18 cellular contexts compared by ENCODE assay signal in genomic region chr3:162217603-162218002, GRCh38.
A peak's percentile ranks its signal among the peaks of the same experiment; 100 is the strongest.
DNase-seq lines count a peak whose midpoint lies in the region; ATAC-seq and TF ChIP-seq lines count a peak whose summit lies in the region.
"Had no signal": no experiment of that assay in that cellular context is flagged by ENCODE, and none has a peak within 500 bp of the region (broad histone marks: within the 10 kb centered on the region; RNA-seq: fewer than 3 reads in every experiment).

No MANE protein-coding gene starts in this region.

- TF ChIP-seq POLR2A in gastrocnemius medialis (IDR thresholded peaks at IDR 0.05), result no peak
- TF ChIP-seq POLR2A in vagina (IDR thresholded peaks at IDR 0.05), result no peak

- H3K27ac Mint-ChIP-seq in activated CD4-positive, alpha-beta T cell treated with anti-CD3 and anti-CD28 coated beads, Interleukin-2, amount 10 ng/mL, durations not matched to agents 24 days and 14 days, result no peak overlapping the region
- H3K27ac Mint-ChIP-seq: activated CD4-positive, alpha-beta T cell treated with anti-CD3 and anti-CD28 coated beads, Interleukin-2, amount 10 ng/mL, durations not matched to agents 7 days and 5 days had no signal

- H3K9ac ChIP-seq in SK-N-MC (ENCODE audit: insufficient read length), result peak overlapping the region; percentile 42
- H3K9ac ChIP-seq: BLaER1 treated with 17β-estradiol and CSF1 and Interleukin-3, amounts not matched to agents 10 nM and 100 nM had no signal

- intact Hi-C loops in left ventricle myocardium inferior (cut with micrococcal nuclease), result no loop called here
- intact Hi-C loops in gastrocnemius medialis (cut with DNase I; ENCODE audit: low total_unique reads), result no loop called here
- intact Hi-C loops in vagina (cut with DNase I), result no loop called here
- intact Hi-C loops in activated CD4-positive, alpha-beta T cell treated with anti-CD3 and anti-CD28 coated beads, Interleukin-2, amount 10 ng/mL, durations not matched to agents 24 days and 14 days (cut with micrococcal nuclease), result no loop called here

- ATAC-seq in gastrocnemius medialis, result peak; percentile 99
- no peak for ATAC-seq in HG02884 (IDR thresholded peaks at IDR 0.05; ENCODE audit: unreplicated experiment)
- ATAC-seq: lower lobe of right lung had no signal

- H3K9me3 ChIP-seq in SK-N-MC (ENCODE audit: low read depth, low read length) (no peaks in the 10 kb centered on the region; the same call in 1 of the 2 replicates), left ventricle myocardium inferior (replicated peaks) (no peaks in the 10 kb centered on the region), gastrocnemius medialis (no peaks in the 10 kb centered on the region), vagina (no peaks in the 10 kb centered on the region)
- H3K9me3 ChIP-seq: BLaER1 treated with 17β-estradiol and CSF1 and Interleukin-3, amounts not matched to agents 10 nM and 100 nM; lower lobe of right lung; Peyer's patch had no signal

- H3K27ac ChIP-seq in SK-N-MC, result peak overlapping the region; percentile 93
- peak overlapping the region; percentile 33 for H3K27ac ChIP-seq in left ventricle myocardium inferior (replicated peaks)
- H3K27ac ChIP-seq in gastrocnemius medialis, result peak overlapping the region; percentile 19 to 82 (median 47)
- no peak overlapping the region for H3K27ac ChIP-seq in vagina
- H3K27ac ChIP-seq: BLaER1 treated with 17β-estradiol and CSF1 and Interleukin-3, amounts not matched to agents 10 nM and 100 nM; lower lobe of right lung; Peyer's patch had no signal

- in situ Hi-C loops in gastrocnemius medialis (cut with MboI; ENCODE audit: low sequenced_read_pairs in 4 of 4), result no loop called here

- H3K36me3 ChIP-seq in SK-N-MC (ENCODE audit: insufficient read depth, low read length) (no peaks in the 10 kb centered on the region), left ventricle myocardium inferior (no peaks in the 10 kb centered on the region), gastrocnemius medialis (no peaks in the 10 kb centered on the region), vagina (no peaks in the 10 kb centered on the region)
- H3K36me3 ChIP-seq: BLaER1 treated with 17β-estradiol and CSF1 and Interleukin-3, amounts not matched to agents 10 nM and 100 nM; lower lobe of right lung; Peyer's patch had no signal

- no peaks in the 10 kb centered on the region for H3K4me1 Mint-ChIP-seq in activated CD4-positive, alpha-beta T cell treated with anti-CD3 and anti-CD28 coated beads, Interleukin-2, amount 10 ng/mL, durations not matched to agents 24 days and 14 days
- H3K4me1 Mint-ChIP-seq: activated CD4-positive, alpha-beta T cell treated with anti-CD3 and anti-CD28 coated beads, Interleukin-2, amount 10 ng/mL, durations not matched to agents 7 days and 5 days had no signal

- H3K4me1 ChIP-seq in left ventricle myocardium inferior, result peaks cover 12% of the 10 kb centered on the region
- H3K4me1 ChIP-seq in gastrocnemius medialis, result peaks cover 17 to 25% of the 10 kb centered on the region in 2 donors
- no peaks in the 10 kb centered on the region for H3K4me1 ChIP-seq in vagina
- H3K4me1 ChIP-seq: BLaER1 treated with 17β-estradiol and CSF1 and Interleukin-3, amounts not matched to agents 10 nM and 100 nM; lower lobe of right lung; Peyer's patch had no signal

- no peak for TF ChIP-seq CTCF in left ventricle myocardium inferior (IDR thresholded peaks at IDR 0.05; ENCODE audit: borderline replicate concordance)
- TF ChIP-seq CTCF in gastrocnemius medialis (IDR thresholded peaks at IDR 0.05 in 4 of 5, conservative IDR thresholded peaks at IDR 0.05 in 1 of 5), result no peak
- no peak for TF ChIP-seq CTCF in vagina (IDR thresholded peaks at IDR 0.05)

- no peak overlapping the region for H3K4me3 Mint-ChIP-seq in activated CD4-positive, alpha-beta T cell treated with anti-CD3 and anti-CD28 coated beads, Interleukin-2, amount 10 ng/mL, durations not matched to agents 24 days and 14 days
- H3K4me3 Mint-ChIP-seq: activated CD4-positive, alpha-beta T cell treated with anti-CD3 and anti-CD28 coated beads, Interleukin-2, amount 10 ng/mL, durations not matched to agents 7 days and 5 days; nephron had no signal

- no peaks in the 10 kb centered on the region for H3K36me3 Mint-ChIP-seq in activated CD4-positive, alpha-beta T cell treated with anti-CD3 and anti-CD28 coated beads, Interleukin-2, amount 10 ng/mL, durations not matched to agents 24 days and 14 days (ENCODE audit: low read depth)

- H3K4me3 ChIP-seq in SK-N-MC (peak overlapping the region; percentile 67), left ventricle myocardium inferior (no peak overlapping the region), gastrocnemius medialis (peak overlapping the region in 2 of 4 donors; percentile 22 to 30), vagina (no peak overlapping the region)
- H3K4me3 ChIP-seq: BLaER1 treated with 17β-estradiol and CSF1 and Interleukin-3, amounts not matched to agents 10 nM and 100 nM; lower lobe of right lung; Peyer's patch had no signal

- DNase-seq in AG20443 (ENCODE audit: low spot score) (peak; percentile 69), SK-N-MC (ENCODE audit: low read depth, low spot score) (peak; percentile 35), left ventricle myocardium inferior (no peak), gastrocnemius medialis (peak in 1 of 2 donors; percentile 12), NCI-H510A (lab: John Stamatoyannopoulos, UW) (no peak), vagina (ENCODE audit: extremely low spot score in 2 of 2) (no peak)
- no peak for DNase-seq in activated CD4-positive, alpha-beta T cell treated with anti-CD3 and anti-CD28 coated beads, Interleukin-2, amount 10 ng/mL, durations not matched to agents 24 days and 14 days
- DNase-seq: activated CD4-positive, alpha-beta T cell treated with anti-CD3 and anti-CD28 coated beads, Interleukin-2, amount 10 ng/mL, durations not matched to agents 7 days and 5 days; activated CD8-positive, alpha-beta memory T cell treated with anti-CD3 and anti-CD28 coated beads, Interleukin-2, amount 50 U/mL, for 48 hours; GDM1; glutamatergic neuron; lower lobe of right lung; NCI-H1105; NCI-H82; Peyer's patch had no signal

- H3K9me3 Mint-ChIP-seq in activated CD4-positive, alpha-beta T cell treated with anti-CD3 and anti-CD28 coated beads, Interleukin-2, amount 10 ng/mL, durations not matched to agents 24 days and 14 days, result no peaks in the 10 kb centered on the region
- H3K9me3 Mint-ChIP-seq: activated CD4-positive, alpha-beta T cell treated with anti-CD3 and anti-CD28 coated beads, Interleukin-2, amount 10 ng/mL, durations not matched to agents 7 days and 5 days; nephron had no signal

- H3K27me3 ChIP-seq in left ventricle myocardium inferior (ENCODE audit: low read depth), result no peaks in the 10 kb centered on the region
- no peaks in the 10 kb centered on the region for H3K27me3 ChIP-seq in gastrocnemius medialis
- no peaks in the 10 kb centered on the region for H3K27me3 ChIP-seq in vagina
- H3K27me3 ChIP-seq: BLaER1 treated with 17β-estradiol and CSF1 and Interleukin-3, amounts not matched to agents 10 nM and 100 nM; Peyer's patch had no signal

- no peaks in the 10 kb centered on the region for H3K27me3 Mint-ChIP-seq in activated CD4-positive, alpha-beta T cell treated with anti-CD3 and anti-CD28 coated beads, Interleukin-2, amount 10 ng/mL, durations not matched to agents 24 days and 14 days
- H3K27me3 Mint-ChIP-seq: activated CD4-positive, alpha-beta T cell treated with anti-CD3 and anti-CD28 coated beads, Interleukin-2, amount 10 ng/mL, durations not matched to agents 7 days and 5 days had no signal

Comparison
In these comparisons a context has a peak if more than half of its experiments do, and no peak if none do; other contexts are left out.
1. DNase-seq: peak in AG20443 (single experiment) and SK-N-MC (single experiment); none in left ventricle myocardium inferior (single experiment), NCI-H510A (single experiment), vagina (0 of 2) and activated CD4-positive, alpha-beta T cell treated with anti-CD3 and anti-CD28 coated beads, Interleukin-2, amount 10 ng/mL, durations not matched to agents 24 days and 14 days (single experiment).